Comparison of ENCODE assay signal across 23 cellular contexts in the genomic region with DNA sequence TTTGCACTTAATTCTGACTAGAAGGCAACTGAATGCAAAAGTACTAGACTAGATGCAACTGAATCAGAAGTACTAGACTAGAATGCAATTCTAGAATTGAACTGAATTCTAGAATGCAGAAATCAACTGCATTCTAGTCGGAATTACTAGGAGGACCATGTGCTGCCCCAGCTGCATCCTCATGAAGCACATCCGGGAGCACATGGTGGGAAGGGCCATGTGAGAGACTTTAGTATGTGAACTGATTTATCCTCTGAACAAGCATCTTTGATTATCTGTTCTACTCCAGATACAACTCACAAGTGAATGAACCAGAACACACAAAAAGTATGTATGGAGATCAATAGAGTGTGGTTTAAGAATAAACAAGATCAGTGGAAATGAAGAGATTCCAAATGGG.
DNase-seq lines count a peak whose midpoint lies in the region; ATAC-seq, FAIRE-seq and TF ChIP-seq lines count a peak whose summit lies in the region.
"Had no signal": no experiment of that assay in that cellular context is flagged by ENCODE, and none has a peak within 500 bp of the region (broad histone marks: within the 10 kb centered on the region; RNA-seq: fewer than 3 reads in every experiment).

No MANE protein-coding gene starts in this region.

- TF ChIP-seq POLR2A in endothelial cell of umbilical vein (IDR thresholded peaks at IDR 0.05; ENCODE audit: low read depth, low read length): no peak

- peaks cover 38% of the 10 kb centered on the region for H3K4me1 ChIP-seq in CD8-positive, alpha-beta T cell (ENCODE audit: insufficient read depth, low read length)
- H3K4me1 ChIP-seq in endothelial cell of umbilical vein (ENCODE audit: control insufficient read depth, extremely low read depth, insufficient read depth, low read length): peaks cover 31% of the 10 kb centered on the region
- peaks cover 21 to 34% of the 10 kb centered on the region in 2 donors for H3K4me1 ChIP-seq in naive thymus-derived CD4-positive, alpha-beta T cell (ENCODE audit: control insufficient read depth in 2 of 2, insufficient read depth in 2 of 2, low read length in 2 of 2)
- H3K4me1 ChIP-seq: Caco-2 had no signal

- dilution Hi-C loops in endothelial cell of umbilical vein (cut with MboI; ENCODE audit: extremely low pct_ligation_motif_present, low sequenced_read_pairs): no loop called here

- CTCF ChIA-PET in activated naive CD4-positive, alpha-beta T cell treated with anti-CD3 and anti-CD28 coated beads, Interleukin-2, amount 10 ng/mL, durations not matched to agents 7 days and 5 days (lab: Charles Lee): no interaction called here
- CTCF ChIA-PET in activated naive CD4-positive, alpha-beta T cell treated with anti-CD3 and anti-CD28 coated beads for 36 hours (lab: Charles Lee): no interaction called here
- CTCF ChIA-PET in CD8-positive, alpha-beta T cell (lab: Charles Lee): no interaction called here
- CTCF ChIA-PET in endothelial cell of umbilical vein (lab: Charles Lee): no interaction called here
- CTCF ChIA-PET in naive thymus-derived CD4-positive, alpha-beta T cell (lab: Charles Lee): no interaction called here

- POLR2A ChIA-PET in CD8-positive, alpha-beta T cell (lab: Charles Lee): no interaction called here
- POLR2A ChIA-PET in endothelial cell of umbilical vein (lab: Charles Lee): no interaction called here
- POLR2A ChIA-PET in naive thymus-derived CD4-positive, alpha-beta T cell (lab: Charles Lee): interaction anchor here (1.4 kb wide), 1 partner anchor 12 kb away, joined by 3 read pairs; no protein-coding TSS in a partner anchor

- H3K36me3 ChIP-seq in CD8-positive, alpha-beta T cell (ENCODE audit: insufficient read depth, low read length): peaks cover 26% of the 10 kb centered on the region
- H3K36me3 ChIP-seq in endothelial cell of umbilical vein (ENCODE audit: control insufficient read depth in 2 of 2, extremely low read depth in 1 of 2, insufficient read depth in 2 of 2, low read length in 2 of 2): peaks cover 13 to 25% of the 10 kb centered on the region in 2 experiments
- peaks cover 6 to 50% (median 11%) of the 10 kb centered on the region in 3 experiments for H3K36me3 ChIP-seq in naive thymus-derived CD4-positive, alpha-beta T cell (ENCODE audit: control insufficient read depth in 2 of 3, insufficient read depth in 3 of 3, low read length in 3 of 3)

- no peak overlapping the region for H3K4me2 ChIP-seq in endothelial cell of umbilical vein (ENCODE audit: insufficient read depth, low read length)

- no peaks in the 10 kb centered on the region for H3K9me3 ChIP-seq in CD8-positive, alpha-beta T cell (ENCODE audit: low read length)
- H3K9me3 ChIP-seq in endothelial cell of umbilical vein (replicated peaks; ENCODE audit: control insufficient read depth, insufficient read depth, low read length): no peaks in the 10 kb centered on the region
- no peaks in the 10 kb centered on the region for H3K9me3 ChIP-seq in naive thymus-derived CD4-positive, alpha-beta T cell (ENCODE audit: control insufficient read depth in 2 of 3, low read length in 3 of 3)
- H3K9me3 ChIP-seq: Caco-2 had no signal

- no peaks in the 10 kb centered on the region for H4K20me1 ChIP-seq in endothelial cell of umbilical vein (replicated peaks; ENCODE audit: control insufficient read depth, extremely low read depth, insufficient read depth, low read length)

- peaks cover 36% of the 10 kb centered on the region for H3K4me1 Mint-ChIP-seq in activated naive CD4-positive, alpha-beta T cell treated with anti-CD3 and anti-CD28 coated beads, Interleukin-2, amount 10 ng/mL, durations not matched to agents 7 days and 5 days
- peaks cover 32% of the 10 kb centered on the region for H3K4me1 Mint-ChIP-seq in activated naive CD4-positive, alpha-beta T cell treated with anti-CD3 and anti-CD28 coated beads for 36 hours (ENCODE audit: low read depth)
- peaks cover 41% of the 10 kb centered on the region for H3K4me1 Mint-ChIP-seq in CD8-positive, alpha-beta T cell (ENCODE audit: low read depth)
- H3K4me1 Mint-ChIP-seq in naive thymus-derived CD4-positive, alpha-beta T cell: peaks cover 27 to 49% (median 46%) of the 10 kb centered on the region in 7 donors
- H3K4me1 Mint-ChIP-seq: CD14-positive monocyte had no signal

- H3K4me3 Mint-ChIP-seq in activated naive CD4-positive, alpha-beta T cell treated with anti-CD3 and anti-CD28 coated beads, Interleukin-2, amount 10 ng/mL, durations not matched to agents 7 days and 5 days: no peak overlapping the region
- H3K4me3 Mint-ChIP-seq in activated naive CD4-positive, alpha-beta T cell treated with anti-CD3 and anti-CD28 coated beads for 36 hours: no peak overlapping the region
- H3K4me3 Mint-ChIP-seq in CD8-positive, alpha-beta T cell: no peak overlapping the region
- peak overlapping the region in 1 of 10 donors; percentile 12 for H3K4me3 Mint-ChIP-seq in naive thymus-derived CD4-positive, alpha-beta T cell
- H3K4me3 Mint-ChIP-seq: B cell, CD14-positive monocyte had no signal

- no peaks in the 10 kb centered on the region for H3K27me3 Mint-ChIP-seq in activated naive CD4-positive, alpha-beta T cell treated with anti-CD3 and anti-CD28 coated beads, Interleukin-2, amount 10 ng/mL, durations not matched to agents 7 days and 5 days
- no peaks in the 10 kb centered on the region for H3K27me3 Mint-ChIP-seq in activated naive CD4-positive, alpha-beta T cell treated with anti-CD3 and anti-CD28 coated beads for 36 hours (ENCODE audit: low read depth)
- H3K27me3 Mint-ChIP-seq in CD8-positive, alpha-beta T cell (ENCODE audit: low read depth): no peaks in the 10 kb centered on the region
- no peaks in the 10 kb centered on the region for H3K27me3 Mint-ChIP-seq in naive thymus-derived CD4-positive, alpha-beta T cell
- H3K27me3 Mint-ChIP-seq: B cell had no signal

- no peaks in the 10 kb centered on the region for H3K27me3 ChIP-seq in CD8-positive, alpha-beta T cell (ENCODE audit: insufficient read depth, low read length)
- no peaks in the 10 kb centered on the region for H3K27me3 ChIP-seq in endothelial cell of umbilical vein (ENCODE audit: control insufficient read depth in 2 of 2, insufficient read depth in 2 of 2, low read length in 2 of 2)
- H3K27me3 ChIP-seq in naive thymus-derived CD4-positive, alpha-beta T cell (ENCODE audit: control insufficient read depth in 2 of 2, insufficient read depth in 2 of 2, low read length in 2 of 2): no peaks in the 10 kb centered on the region

- FAIRE-seq in endothelial cell of umbilical vein (lab: Jason Lieb, UNC): no peak
- FAIRE-seq: A204.1, H54, RCC 7860 had no signal

- no peak overlapping the region for H3K4me3 ChIP-seq in CD8-positive, alpha-beta T cell (ENCODE audit: low read depth, low read length)
- no peak overlapping the region for H3K4me3 ChIP-seq in endothelial cell of umbilical vein (replicated peaks in 1 of 3; ENCODE audit: insufficient read depth in 1 of 3, low read depth in 1 of 3, low read length in 3 of 3)
- no peak overlapping the region for H3K4me3 ChIP-seq in naive thymus-derived CD4-positive, alpha-beta T cell (ENCODE audit: low read length)

- intact Hi-C loops in activated naive CD4-positive, alpha-beta T cell treated with anti-CD3 and anti-CD28 coated beads for 36 hours (cut with micrococcal nuclease): loop anchor here (10.0 kb wide), 2 partner anchors 624 to 786 kb away; no protein-coding TSS in a partner anchor
- intact Hi-C loops in CD8-positive, alpha-beta T cell (cut with DNase I, micrococcal nuclease): loop anchor here (10.0 kb wide), 3 partner anchors 266 to 576 kb away; a partner anchor contains a TSS
- intact Hi-C loops in endothelial cell of umbilical vein (cut with micrococcal nuclease): loop anchor here (10.0 kb wide), 2 partner anchors 206 to 294 kb away; a partner anchor contains a TSS
- intact Hi-C loops in naive thymus-derived CD4-positive, alpha-beta T cell (cut with micrococcal nuclease): loop anchor here (10.0 kb wide), 5 partner anchors 206 to 684 kb away; a partner anchor contains a TSS

- DNase-seq in activated naive CD4-positive, alpha-beta T cell treated with anti-CD3 and anti-CD28 coated beads, Interleukin-2, amount 10 ng/mL, durations not matched to agents 7 days and 5 days: no peak
- DNase-seq in activated naive CD4-positive, alpha-beta T cell treated with anti-CD3 and anti-CD28 coated beads for 36 hours: no peak
- no peak for DNase-seq in CD8-positive, alpha-beta T cell
- DNase-seq in endothelial cell of umbilical vein (ENCODE audit: low read depth, low spot score) (no peak), Ammon's horn (ENCODE audit: low spot score) (no peak), foreskin melanocyte (no peak), iPS-NIHi7 (ENCODE audit: extremely low spot score) (no peak)
- no peak for DNase-seq in naive thymus-derived CD4-positive, alpha-beta T cell
- DNase-seq: Caco-2, DMS 273 treated with DMSO at 0.1 percent for 48 hours, DMS79 treated with DMSO at 0.1 percent for 48 hours, Karpas-422, MV-4-11, NCI-H1105 treated with DMSO at 0.1 percent for 48 hours, NCI-H2029 treated with DMSO at 0.1 percent for 48 hours, NCI-H2171, NCI-H524 treated with DMSO at 0.1 percent for 48 hours, OCI-M1 had no signal

- peaks cover 70% of the 10 kb centered on the region for H3K36me3 Mint-ChIP-seq in activated naive CD4-positive, alpha-beta T cell treated with anti-CD3 and anti-CD28 coated beads, Interleukin-2, amount 10 ng/mL, durations not matched to agents 7 days and 5 days
- H3K36me3 Mint-ChIP-seq in activated naive CD4-positive, alpha-beta T cell treated with anti-CD3 and anti-CD28 coated beads for 36 hours (ENCODE audit: low read depth): peaks cover 35% of the 10 kb centered on the region
- H3K36me3 Mint-ChIP-seq in CD8-positive, alpha-beta T cell: peaks cover 74% of the 10 kb centered on the region
- H3K36me3 Mint-ChIP-seq in naive thymus-derived CD4-positive, alpha-beta T cell: peaks cover 7 to 37% (median 19%) of the 10 kb centered on the region in 5 donors

- peak overlapping the region; percentile 61 for H3K27ac Mint-ChIP-seq in activated naive CD4-positive, alpha-beta T cell treated with anti-CD3 and anti-CD28 coated beads, Interleukin-2, amount 10 ng/mL, durations not matched to agents 7 days and 5 days
- H3K27ac Mint-ChIP-seq in activated naive CD4-positive, alpha-beta T cell treated with anti-CD3 and anti-CD28 coated beads for 36 hours: no peak overlapping the region
- peak overlapping the region; percentile 76 for H3K27ac Mint-ChIP-seq in CD8-positive, alpha-beta T cell
- peak overlapping the region in 8 of 9 donors; percentile 25 to 84 (median 57) for H3K27ac Mint-ChIP-seq in naive thymus-derived CD4-positive, alpha-beta T cell
- H3K27ac Mint-ChIP-seq: B cell had no signal

- TF ChIP-seq CTCF in CD8-positive, alpha-beta T cell (IDR thresholded peaks at IDR 0.05): no peak
- no peak for TF ChIP-seq CTCF in endothelial cell of umbilical vein (IDR thresholded peaks at IDR 0.05; ENCODE audit: extremely low read depth in 1 of 2, insufficient read depth in 1 of 2, low read depth in 1 of 2, low read length in 2 of 2)

- no TSS peak for BruUV-seq in endothelial cell of umbilical vein (replicated peaks; lab: Mats Ljungman, UMichigan)

- H2AFZ ChIP-seq in endothelial cell of umbilical vein (ENCODE audit: low read depth, low read length): no peak overlapping the region

- no peak overlapping the region for H3K9ac ChIP-seq in endothelial cell of umbilical vein (replicated peaks; ENCODE audit: extremely low read depth, insufficient read depth, low read length)

- no peaks in the 10 kb centered on the region for H3K79me2 ChIP-seq in endothelial cell of umbilical vein (ENCODE audit: control insufficient read depth, insufficient read depth, low read length)

- H3K27ac ChIP-seq in CD8-positive, alpha-beta T cell (ENCODE audit: low read depth, low read length): no peak overlapping the region
- H3K27ac ChIP-seq in endothelial cell of umbilical vein (ENCODE audit: insufficient read depth, low read depth, low read length): no peak overlapping the region
- no peak overlapping the region for H3K27ac ChIP-seq in naive thymus-derived CD4-positive, alpha-beta T cell (ENCODE audit: low read depth, low read length)

- no peak for ATAC-seq in CD8-positive, alpha-beta T cell
- no peak for ATAC-seq in naive thymus-derived CD4-positive, alpha-beta T cell

- H3K9me3 Mint-ChIP-seq in activated naive CD4-positive, alpha-beta T cell treated with anti-CD3 and anti-CD28 coated beads, Interleukin-2, amount 10 ng/mL, durations not matched to agents 7 days and 5 days: no peaks in the 10 kb centered on the region
- no peaks in the 10 kb centered on the region for H3K9me3 Mint-ChIP-seq in activated naive CD4-positive, alpha-beta T cell treated with anti-CD3 and anti-CD28 coated beads for 36 hours
- no peaks in the 10 kb centered on the region for H3K9me3 Mint-ChIP-seq in CD8-positive, alpha-beta T cell
- no peaks in the 10 kb centered on the region for H3K9me3 Mint-ChIP-seq in naive thymus-derived CD4-positive, alpha-beta T cell

- H3K9me1 ChIP-seq in endothelial cell of umbilical vein (replicated peaks; ENCODE audit: control insufficient read depth, extremely low read depth, insufficient read depth, low read length): no peaks in the 10 kb centered on the region
